9 cellular contexts compared by ENCODE assay signal in genomic region chr13:23384111-23384510, GRCh38. TPM values are rescaled to one million over a fixed set of nuclear protein-coding genes. Genes with fewer than 3 reads are reported as not detected.
DNase-seq lines count a peak whose midpoint lies in the region; ATAC-seq and FAIRE-seq lines count a peak whose summit lies in the region.
"Had no signal": no experiment of that assay in that cellular context is flagged by ENCODE, and none has a peak within 500 bp of the region (broad histone marks: within the 10 kb centered on the region; RNA-seq: fewer than 3 reads in every experiment).

No MANE protein-coding gene starts in this region.

- H2BK5ac ChIP-seq in mesenchymal stem cell (ENCODE audit: low read depth, low read length, poor library complexity, severe bottlenecking): no peak overlapping the region

- no peak overlapping the region for H3K23ac ChIP-seq in mesenchymal stem cell (ENCODE audit: low read length in 2 of 2)

- no peaks in the 10 kb centered on the region for H3K27me3 ChIP-seq in mesenchymal stem cell (ENCODE audit: control insufficient read depth in 1 of 2, insufficient read depth in 1 of 2, low read length in 2 of 2)
- no peaks in the 10 kb centered on the region for H3K27me3 ChIP-seq in effector memory CD4-positive, alpha-beta T cell (replicated peaks; ENCODE audit: control insufficient read depth, insufficient read depth, low read length, poor library complexity, severe bottlenecking)

- H2BK15ac ChIP-seq in mesenchymal stem cell (ENCODE audit: low read depth, poor library complexity, severe bottlenecking): no peak overlapping the region

- H3K9ac ChIP-seq in mesenchymal stem cell (ENCODE audit: low read length): no peak overlapping the region

- no peak overlapping the region for H3K4ac ChIP-seq in mesenchymal stem cell (ENCODE audit: low read depth in 1 of 2, low read length in 2 of 2)

- DNase-seq in mesenchymal stem cell (peak; percentile 22), COLO668 (lab: John Stamatoyannopoulos, UW; ENCODE audit: unreplicated experiment) (no peak), HTR-8/SVneo (ENCODE audit: insufficient read length, low spot score) (no peak), putamen (ENCODE audit: low spot score) (no peak)
- DNase-seq in effector memory CD4-positive, alpha-beta T cell: no peak

- H4K91ac ChIP-seq in mesenchymal stem cell (ENCODE audit: low read length): no peak overlapping the region

- ATAC-seq in GM18511 (IDR thresholded peaks at IDR 0.05; ENCODE audit: unreplicated experiment): peak; percentile 79
- ATAC-seq in GM21576 (IDR thresholded peaks at IDR 0.05; ENCODE audit: unreplicated experiment): peak; percentile 74
- ATAC-seq in HG03571 (IDR thresholded peaks at IDR 0.05; ENCODE audit: unreplicated experiment): peak; percentile 85

- no peak overlapping the region for H2AK5ac ChIP-seq in mesenchymal stem cell (ENCODE audit: low read length, severe bottlenecking)

- no peak overlapping the region for H3K4me3 ChIP-seq in mesenchymal stem cell (ENCODE audit: insufficient read depth in 1 of 2, low read depth in 1 of 2, low read length in 2 of 2)
- H3K4me3 ChIP-seq in effector memory CD4-positive, alpha-beta T cell (ENCODE audit: insufficient read depth, low read depth, low read length, poor library complexity, severe bottlenecking): no peak overlapping the region

- WGBS in mesenchymal stem cell: 63% methylated on average over 3 of the region's 4 CpGs

- no peak overlapping the region for H2BK12ac ChIP-seq in mesenchymal stem cell (ENCODE audit: low read length in 2 of 2)

- H3K27ac ChIP-seq in mesenchymal stem cell (ENCODE audit: low read length, poor library complexity, severe bottlenecking): peak overlapping the region; percentile 18
- no peak overlapping the region for H3K27ac ChIP-seq in effector memory CD4-positive, alpha-beta T cell (ENCODE audit: insufficient read depth, low read length, poor library complexity, severe bottlenecking)

- H4K8ac ChIP-seq in mesenchymal stem cell (ENCODE audit: low read length): no peak overlapping the region

- peaks cover 4% of the 10 kb centered on the region for H3K4me1 ChIP-seq in mesenchymal stem cell (ENCODE audit: control insufficient read depth, insufficient read depth, low read depth, low read length)
- H3K4me1 ChIP-seq in effector memory CD4-positive, alpha-beta T cell (ENCODE audit: control insufficient read depth, insufficient read depth, low read length, poor library complexity, severe bottlenecking): no peaks in the 10 kb centered on the region

- H3K18ac ChIP-seq in mesenchymal stem cell (ENCODE audit: low read depth in 1 of 2, low read length in 2 of 2): no peak overlapping the region

- peaks cover 7% of the 10 kb centered on the region for H3K79me1 ChIP-seq in mesenchymal stem cell (replicated peaks; ENCODE audit: low read length, poor library complexity, severe bottlenecking)

- H3K4me2 ChIP-seq in mesenchymal stem cell (ENCODE audit: low read length, poor library complexity, severe bottlenecking): no peak overlapping the region

- H3K36me3 ChIP-seq in mesenchymal stem cell (ENCODE audit: control insufficient read depth in 1 of 2, insufficient read depth in 2 of 2, low read depth in 1 of 2, low read length in 2 of 2): no peaks in the 10 kb centered on the region
- no peaks in the 10 kb centered on the region for H3K36me3 ChIP-seq in effector memory CD4-positive, alpha-beta T cell (ENCODE audit: control insufficient read depth, insufficient read depth, low read length)

- no peak overlapping the region for H2BK120ac ChIP-seq in mesenchymal stem cell (ENCODE audit: low read depth, low read length)

- no peak for FAIRE-seq in HTR-8/SVneo (lab: Jason Lieb, UNC)
- FAIRE-seq: endometrium had no signal

- no peak overlapping the region for H3K14ac ChIP-seq in mesenchymal stem cell (ENCODE audit: low read length in 2 of 2)

- H3K9me3 ChIP-seq in mesenchymal stem cell (ENCODE audit: control insufficient read depth, low read length): no peaks in the 10 kb centered on the region
- no peaks in the 10 kb centered on the region for H3K9me3 ChIP-seq in effector memory CD4-positive, alpha-beta T cell (ENCODE audit: control insufficient read depth, low read length)

- no peak overlapping the region for H2AFZ ChIP-seq in mesenchymal stem cell (ENCODE audit: low read depth, low read length)

RNA-seq across cellular contexts. Expression of gene SACS, which starts 49.4 kb away (rescaled TPM):
- 7.1 TPM for polyA plus RNA-seq in mesenchymal stem cell (2013, experiment 1 of 2)
- polyA plus RNA-seq in mesenchymal stem cell (2013, experiment 2 of 2): 6.5 TPM
